Comparison of ENCODE assay signal across 8 cellular contexts in the genomic region with DNA sequence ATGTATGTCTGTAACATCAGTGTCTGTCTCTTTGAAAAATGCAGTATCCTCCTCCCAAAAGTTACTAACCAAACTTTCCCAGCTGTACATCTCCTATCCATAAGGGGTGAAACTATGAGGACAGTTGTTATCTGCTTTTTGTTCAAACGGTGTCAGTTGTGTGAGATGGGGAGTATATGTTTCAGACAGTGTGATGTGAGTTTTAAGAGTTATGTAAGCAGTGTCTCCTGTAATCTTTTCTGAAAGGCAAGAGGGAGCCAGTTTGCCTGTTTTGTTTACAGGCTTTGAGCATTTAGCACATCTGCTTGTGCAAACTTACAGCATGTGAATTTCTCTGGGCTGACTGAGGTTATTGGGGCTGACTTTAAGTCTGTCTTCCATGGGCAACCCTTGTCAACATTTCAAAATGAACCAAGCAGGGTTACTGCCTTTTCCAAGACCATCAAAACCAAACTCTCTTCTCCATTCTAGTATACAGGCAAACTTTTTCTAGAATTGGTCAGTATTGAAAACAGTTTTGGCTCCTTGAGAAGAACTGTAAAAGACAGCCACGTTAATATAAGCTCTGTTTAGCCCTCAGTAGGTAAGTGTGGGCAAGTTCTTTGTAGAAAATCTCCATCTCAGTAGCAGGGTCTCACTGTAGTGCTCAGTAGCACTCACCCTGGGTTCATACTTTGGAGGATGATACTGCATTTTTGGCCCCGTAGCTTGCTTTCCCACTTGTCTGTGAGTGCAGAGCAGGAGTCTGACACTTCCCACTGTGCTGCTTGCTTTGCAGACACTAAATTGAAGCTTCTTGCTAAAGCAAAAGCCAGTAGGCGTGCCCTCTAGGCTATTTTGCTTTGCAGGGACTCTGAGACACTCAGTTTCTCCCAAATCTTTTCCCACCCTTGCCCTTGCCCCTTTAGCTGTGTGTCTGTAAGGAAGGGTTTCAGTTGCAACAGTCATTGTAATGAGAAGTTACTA. TPM values are rescaled to one million over a fixed set of nuclear protein-coding genes. Genes with fewer than 3 reads are reported as not detected.
DNase-seq lines count a peak whose midpoint lies in the region; ATAC-seq and TF ChIP-seq lines count a peak whose summit lies in the region.

No MANE protein-coding gene starts in this region.

- H3K23ac ChIP-seq in IMR-90 (ENCODE audit: low read depth, low read length): no peak overlapping the region

- POLR2A ChIA-PET in IMR-90 (lab: Charles Lee; ENCODE audit: unreplicated experiment) (interaction anchor here (0.6 kb wide), 1 partner anchor 177 kb away, joined by 3 read pairs; no protein-coding TSS in a partner anchor), activated B cell treated with CpG ODN at 0.5 μM for 24 hours (lab: Charles Lee) (interaction anchor here (0.5 to 3.5 kb wide), 3 partner anchors 11 to 58 kb away, joined by 3 to 24 read pairs (median 5); partner anchors contain the start of gene CACYBP)

- H2AFZ ChIP-seq in IMR-90 (replicated peaks; ENCODE audit: low read length, poor library complexity): no peak overlapping the region

- dilution Hi-C loops in IMR-90 (cut with HindIII; ENCODE audit: low sequenced_read_pairs, unreplicated experiment): no loop called here

- DNase-seq in IMR-90 (peak; percentile 7), activated B cell treated with CpG ODN at 0.5 μM for 24 hours (no peak), fibroblast of villous mesenchyme (ENCODE audit: low read depth) (peak; percentile 71), SJCRH30 (no peak), MG63 (no peak), D341Med (ENCODE audit: low spot score) (no peak)

- H2BK5ac ChIP-seq in IMR-90 (ENCODE audit: low read depth, low read length, poor library complexity, severe bottlenecking): no peak overlapping the region

- TF ChIP-seq RAD21 in IMR-90 (IDR thresholded peaks at IDR 0.05; ENCODE audit: low read length): no peak

- ATAC-seq in IMR-90 (ENCODE audit: low read depth) (peak; percentile 54), activated B cell treated with CpG ODN at 0.5 μM for 24 hours (ENCODE audit: low read depth) (no peak), HG03442 (IDR thresholded peaks at IDR 0.05; ENCODE audit: unreplicated experiment) (no peak)

- H3K56ac ChIP-seq in IMR-90 (ENCODE audit: extremely low read depth, insufficient read depth, low read length): no peak overlapping the region

- H3K9me3 Mint-ChIP-seq in activated B cell treated with CpG ODN at 0.5 μM for 24 hours: no peaks in the 10 kb centered on the region

- no peak overlapping the region for H4K91ac ChIP-seq in IMR-90 (ENCODE audit: insufficient read depth, low read depth, low read length)

- WGBS in IMR-90 (ENCODE audit: extremely low coverage in 2 of 2, insufficient read length in 1 of 2), 2 experiments: 50% methylated on average over 1 of the region's 4 CpGs; no CpG with 5 or more reads in 1 of the 2 experiments

- H3K4me3 ChIP-seq in IMR-90 (ENCODE audit: insufficient read depth, low read depth, low read length) (no peak overlapping the region), fibroblast of villous mesenchyme (ENCODE audit: low read depth, low read length) (no peak overlapping the region), rectal smooth muscle tissue (ENCODE audit: low read length) (peak overlapping the region; percentile 31), SJCRH30 (no peak overlapping the region), MG63 (no peak overlapping the region)

- peak overlapping the region; percentile 67 for H3K27ac Mint-ChIP-seq in activated B cell treated with CpG ODN at 0.5 μM for 24 hours

- no peak overlapping the region for H2BK20ac ChIP-seq in IMR-90 (ENCODE audit: low read depth, low read length)

- BruUV-seq in IMR-90 (replicated peaks; lab: Mats Ljungman, UMichigan): no TSS peak

- H3K9me3 ChIP-seq in IMR-90 (ENCODE audit: control insufficient read depth, insufficient read depth, low read length): no peaks in the 10 kb centered on the region
- no peaks in the 10 kb centered on the region for H3K9me3 ChIP-seq in SJCRH30 (replicated peaks)
- no peaks in the 10 kb centered on the region for H3K9me3 ChIP-seq in MG63

- no peaks in the 10 kb centered on the region for H4K20me1 ChIP-seq in IMR-90 (ENCODE audit: insufficient read depth, low read length)

- in situ Hi-C loops in IMR-90 (cut with MboI; ENCODE audit: low sequenced_read_pairs): no loop called here

- H3K4me3 Mint-ChIP-seq in activated B cell treated with CpG ODN at 0.5 μM for 24 hours: peak overlapping the region; percentile 69

- H2AK5ac ChIP-seq in IMR-90 (ENCODE audit: low read depth, low read length): no peak overlapping the region

- no peak overlapping the region for H3K18ac ChIP-seq in IMR-90 (ENCODE audit: low read depth, low read length)

- no peak overlapping the region for H2AK9ac ChIP-seq in IMR-90 (replicated peaks; ENCODE audit: low read depth, low read length, poor library complexity)

- no peaks in the 10 kb centered on the region for H3K36me3 ChIP-seq in IMR-90 (ENCODE audit: control insufficient read depth, insufficient read depth, low read length)
- H3K36me3 ChIP-seq in rectal smooth muscle tissue (ENCODE audit: control insufficient read depth, insufficient read depth, low read length): no peaks in the 10 kb centered on the region
- H3K36me3 ChIP-seq in SJCRH30: no peaks in the 10 kb centered on the region
- H3K36me3 ChIP-seq in MG63: no peaks in the 10 kb centered on the region

- H2BK15ac ChIP-seq in IMR-90 (ENCODE audit: low read depth, low read length): no peak overlapping the region

- CTCF ChIA-PET in IMR-90 (lab: Yijun Ruan, JAX): interaction anchor here (0.5 kb wide), 3 partner anchors 21 to 40 kb away, joined by 3 to 8 read pairs (median 4); no protein-coding TSS in a partner anchor
- CTCF ChIA-PET in activated B cell treated with CpG ODN at 0.5 μM for 24 hours (lab: Charles Lee): interaction anchor here (0.6 to 1.1 kb wide), 4 partner anchors 11 to 34 kb away, joined by 3 to 4 read pairs (median 3); no protein-coding TSS in a partner anchor

- H3K79me1 ChIP-seq in IMR-90 (ENCODE audit: low read depth in 1 of 2, low read length in 2 of 2): no peaks in the 10 kb centered on the region

- intact Hi-C loops in IMR-90 (cut with micrococcal nuclease): no loop called here
- intact Hi-C loops in activated B cell treated with CpG ODN at 0.5 μM for 24 hours (cut with micrococcal nuclease): no loop called here

- H3K27me3 ChIP-seq in IMR-90 (ENCODE audit: control insufficient read depth, insufficient read depth, low read length): peaks cover 8% of the 10 kb centered on the region; the same call in 1 of the 2 replicates
- no peaks in the 10 kb centered on the region for H3K27me3 ChIP-seq in rectal smooth muscle tissue (ENCODE audit: control insufficient read depth, insufficient read depth, low read length)
- H3K27me3 ChIP-seq in SJCRH30: no peaks in the 10 kb centered on the region
- H3K27me3 ChIP-seq in MG63: no peaks in the 10 kb centered on the region

- no peak overlapping the region for H2BK120ac ChIP-seq in IMR-90 (ENCODE audit: low read depth, low read length)

- H3K4me1 Mint-ChIP-seq in activated B cell treated with CpG ODN at 0.5 μM for 24 hours: peaks cover 66% of the 10 kb centered on the region

- TF ChIP-seq CTCF in IMR-90 (conservative IDR thresholded peaks at IDR 0.05; ENCODE audit: low read depth, low read length) (no peak), activated B cell treated with CpG ODN at 0.5 μM for 24 hours (IDR thresholded peaks at IDR 0.05) (no peak), fibroblast of villous mesenchyme (IDR thresholded peaks at IDR 0.05; ENCODE audit: insufficient read depth, low read depth, low read length) (no peak)

- no peak overlapping the region for H4K8ac ChIP-seq in IMR-90 (ENCODE audit: low read depth in 2 of 2, low read length in 2 of 2)

- no peak for TF ChIP-seq POLR2A in IMR-90 (IDR thresholded peaks at IDR 0.05; ENCODE audit: low read depth, low read length)

- H4K5ac ChIP-seq in IMR-90 (ENCODE audit: low read depth, low read length): no peak overlapping the region

- H3K36me3 Mint-ChIP-seq in activated B cell treated with CpG ODN at 0.5 μM for 24 hours (ENCODE audit: low read depth): peaks cover 12% of the 10 kb centered on the region

- H3K4ac ChIP-seq in IMR-90 (ENCODE audit: low read depth, low read length): no peak overlapping the region

- no peak overlapping the region for H3K27ac ChIP-seq in IMR-90 (ENCODE audit: insufficient read depth, low read length)
- peak overlapping the region; percentile 67 for H3K27ac ChIP-seq in rectal smooth muscle tissue (ENCODE audit: low read depth, low read length)
- H3K27ac ChIP-seq in SJCRH30: no peak overlapping the region

- no peaks in the 10 kb centered on the region for H3K4me1 ChIP-seq in IMR-90 (ENCODE audit: control insufficient read depth, insufficient read depth, low read length)
- peaks cover 12% of the 10 kb centered on the region for H3K4me1 ChIP-seq in rectal smooth muscle tissue (ENCODE audit: control insufficient read depth, insufficient read depth, low read length)
- peaks cover 32% of the 10 kb centered on the region for H3K4me1 ChIP-seq in SJCRH30

- no peak overlapping the region for H3K14ac ChIP-seq in IMR-90 (replicated peaks; ENCODE audit: low read depth, low read length)

- H3K9me1 ChIP-seq in IMR-90 (ENCODE audit: insufficient read depth, low read length): no peaks in the 10 kb centered on the region

- no peaks in the 10 kb centered on the region for H3K27me3 Mint-ChIP-seq in activated B cell treated with CpG ODN at 0.5 μM for 24 hours

- H3K4me2 ChIP-seq in IMR-90 (ENCODE audit: low read depth, low read length): no peak overlapping the region

- H3K9ac ChIP-seq in IMR-90 (ENCODE audit: low read depth, low read length) (no peak overlapping the region), rectal smooth muscle tissue (ENCODE audit: low read length) (no peak overlapping the region)

TF ChIP-seq in IMR-90, 13 proteins besides CTCF, POLR2A, EP300 and RAD21 (continues in another document):
- no peak for TF ChIP-seq MAFK (IDR thresholded peaks at IDR 0.05; ENCODE audit: low read depth, low read length)

RNA-seq across cellular contexts. Expression of gene CACYBP, which starts 34.5 kb away (rescaled TPM):
- total RNA-seq in IMR-90 (2012; rRNA removed) (61.8 and 159 TPM in 2 replicates), activated B cell treated with CpG ODN at 0.5 μM for 24 hours (90.9 and 98.8 TPM in 2 replicates), fibroblast of villous mesenchyme (222 and 281 TPM in 2 replicates)
- polyA plus RNA-seq in IMR-90 (2012; rRNA removed): 53.1 and 62.8 TPM in 2 replicates
- 31.4 and 56.6 TPM in 2 replicates for polyA plus RNA-seq in IMR-90 (2012; cell fraction: cytosol; rRNA removed)
- 7.1 and 14.7 TPM in 2 replicates for polyA plus RNA-seq in IMR-90 (2012; cell fraction: nucleus; rRNA removed; ENCODE audit: low replicate concordance)
- 439 and 441 TPM in 2 replicates for total RNA-seq in SJCRH30 (2014; rRNA removed; shearing (Covaris generic))
- 423 and 980 TPM in 2 replicates for total RNA-seq in MG63 (2014; rRNA removed; shearing (Covaris generic); ENCODE audit: low replicate concordance)

RNA-seq across cellular contexts. Expression of gene MRPS14, which starts 57.9 kb away (rescaled TPM):
- total RNA-seq in IMR-90 (2012; rRNA removed) (22.0 and 24.4 TPM in 2 replicates), activated B cell treated with CpG ODN at 0.5 μM for 24 hours (36.5 and 36.9 TPM in 2 replicates), fibroblast of villous mesenchyme (22.2 and 25.9 TPM in 2 replicates)
- 21.2 and 23.1 TPM in 2 replicates for polyA plus RNA-seq in IMR-90 (2012; rRNA removed)
- 7.8 and 17.5 TPM in 2 replicates for polyA plus RNA-seq in IMR-90 (2012; cell fraction: cytosol; rRNA removed)
- polyA plus RNA-seq in IMR-90 (2012; cell fraction: nucleus; rRNA removed; ENCODE audit: low replicate concordance): 4.2 and 19.6 TPM in 2 replicates
- total RNA-seq in SJCRH30 (2014; rRNA removed; shearing (Covaris generic)): 31.6 and 34.0 TPM in 2 replicates
- 13.3 and 22.5 TPM in 2 replicates for total RNA-seq in MG63 (2014; rRNA removed; shearing (Covaris generic); ENCODE audit: low replicate concordance)

Comparison
In these comparisons a context has a peak if more than half of its experiments do, and no peak if none do; other contexts are left out.
1. DNase-seq: peak in IMR-90 (single experiment) and fibroblast of villous mesenchyme (single experiment); none in activated B cell treated with CpG ODN at 0.5 μM for 24 hours (single experiment), SJCRH30 (0 of 2), MG63 (single experiment) and D341Med (single experiment).